In genomic region chr1:220922951-220923350, GRCh38 we compare ENCODE assay signal across 28 cellular contexts. TPM values are rescaled to one million over a fixed set of nuclear protein-coding genes. Genes with fewer than 3 reads are reported as not detected.
DNase-seq lines count a peak whose midpoint lies in the region; ATAC-seq lines count a peak whose summit lies in the region.
"Had no signal": no experiment of that assay in that cellular context is flagged by ENCODE, and none has a peak within 500 bp of the region (broad histone marks: within the 10 kb centered on the region; RNA-seq: fewer than 3 reads in every experiment).

No MANE protein-coding gene starts in this region.

- no peak overlapping the region for H4K5ac ChIP-seq in mesendoderm (ENCODE audit: low read length)

- H3K4me2 ChIP-seq in mesendoderm (ENCODE audit: low read length): no peak overlapping the region
- H3K4me2 ChIP-seq: smooth muscle cell had no signal

- no peak overlapping the region for H2BK15ac ChIP-seq in mesendoderm (replicated peaks; ENCODE audit: low read depth)

- no peaks in the 10 kb centered on the region for H3K27me3 ChIP-seq in mesendoderm (ENCODE audit: insufficient read depth, low read length, poor library complexity)
- H3K27me3 ChIP-seq: left lung, ovary, upper lobe of left lung had no signal

- peak; percentile 33 for DNase-seq in NCI-H1092 (lab: John Stamatoyannopoulos, UW)
- peak; percentile 19 for DNase-seq in NCI-H2029 (lab: John Stamatoyannopoulos, UW)
- peak; percentile 99 for DNase-seq in NCI-H82 (lab: John Stamatoyannopoulos, UW)
- peak; percentile 3 for DNase-seq in mesendoderm
- DNase-seq in activated CD8-positive, alpha-beta memory T cell treated with anti-CD3 and anti-CD28 coated beads for 24 hours: no peak
- DNase-seq in mucosa of gallbladder (ENCODE audit: low spot score): no peak
- DNase-seq: activated CD4-positive, alpha-beta T cell treated with anti-CD3 and anti-CD28 coated beads, Interleukin-2, amount 10 ng/mL, durations not matched to agents 24 days and 14 days; activated CD8-positive, alpha-beta memory T cell treated with anti-CD3 and anti-CD28 coated beads, Interleukin-2, amount 10 ng/mL, durations not matched to agents 7 days and 5 days; activated naive CD4-positive, alpha-beta T cell treated with anti-CD3 and anti-CD28 coated beads, Interleukin-2, amount 50 U/mL, for 16 hours; CD4-positive, alpha-beta T cell; cortex of kidney; DND-41; esophagus squamous epithelium; hypothalamus; left lung; naive thymus-derived CD8-positive, alpha-beta T cell; NCI-H1048; NCI-H226; ovary; stimulated activated CD4-positive, alpha-beta T cell treated with anti-CD3 and anti-CD28 coated beads, Interleukin-2, amount 100 ng/mL, for 24 hours; upper lobe of left lung had no signal

- no peak overlapping the region for H2BK120ac ChIP-seq in mesendoderm (ENCODE audit: low read depth, low read length)

- H2AK5ac ChIP-seq in mesendoderm (ENCODE audit: low read length): no peak overlapping the region

- H3K56ac ChIP-seq in mesendoderm (ENCODE audit: low read length): no peak overlapping the region

- no CpG with 5 or more reads among the region's 5 CpGs for WGBS in mesendoderm (ENCODE audit: extremely low coverage, insufficient coverage, low lambda C conversion rate)

- H2BK5ac ChIP-seq in mesendoderm (ENCODE audit: low read length): no peak overlapping the region

- no peak overlapping the region for H3K27ac ChIP-seq in mesendoderm (ENCODE audit: low read depth, low read length)
- H3K27ac ChIP-seq: esophagus squamous epithelium, HL-60, left lung, ovary, RWPE1, upper lobe of left lung had no signal

- H3K79me2 ChIP-seq in mesendoderm (ENCODE audit: control insufficient read depth, insufficient read depth, low read length): no peaks in the 10 kb centered on the region

- H4K8ac ChIP-seq in mesendoderm (ENCODE audit: low read depth, low read length): no peak overlapping the region

- no peaks in the 10 kb centered on the region for H3K79me1 ChIP-seq in mesendoderm (ENCODE audit: low read length)

- no peak overlapping the region for H3K4ac ChIP-seq in mesendoderm (ENCODE audit: low read depth, low read length)

- ATAC-seq in GM21529 (IDR thresholded peaks at IDR 0.05; ENCODE audit: unreplicated experiment) (no peak), HG02884 (IDR thresholded peaks at IDR 0.05; ENCODE audit: unreplicated experiment) (no peak)
- ATAC-seq: activated CD8-positive, alpha-beta memory T cell treated with anti-CD3 and anti-CD28 coated beads, Interleukin-2, amount 10 ng/mL, durations not matched to agents 7 days and 5 days; HepG2; left lung; naive thymus-derived CD8-positive, alpha-beta T cell had no signal

- no peak overlapping the region for H3K18ac ChIP-seq in mesendoderm (ENCODE audit: low read length)

- no peaks in the 10 kb centered on the region for H3K36me3 ChIP-seq in mesendoderm (ENCODE audit: control insufficient read depth, insufficient read depth, low read length)
- H3K36me3 ChIP-seq: esophagus squamous epithelium, HAP-1, left lung, ovary, upper lobe of left lung had no signal

- no peak overlapping the region for H3K23ac ChIP-seq in mesendoderm (ENCODE audit: low read length)

- H3K4me1 ChIP-seq in mesendoderm (ENCODE audit: control insufficient read depth, low read depth, low read length): no peaks in the 10 kb centered on the region
- H3K4me1 ChIP-seq: esophagus squamous epithelium, HAP-1, left lung, upper lobe of left lung had no signal

- no peak overlapping the region for H3K9ac ChIP-seq in mesendoderm (ENCODE audit: low read length)

- H3K4me3 ChIP-seq in mesendoderm (ENCODE audit: low read length): no peak overlapping the region
- H3K4me3 ChIP-seq: esophagus squamous epithelium, HAP-1, left lung, ovary, smooth muscle cell, upper lobe of left lung had no signal

RNA-seq across cellular contexts. Expression of gene HLX, which starts 43.7 kb away (rescaled TPM):
- polyA plus RNA-seq in mesendoderm (2013, experiment 1 of 2): 0.46 TPM
- polyA plus RNA-seq in mesendoderm (2013, experiment 2 of 2): 0.36 TPM
- 9.8 TPM for total RNA-seq in mucosa of gallbladder
- polyA plus RNA-seq: naive thymus-derived CD8-positive, alpha-beta T cell had no signal

Comparison
In these comparisons a context has a peak if more than half of its experiments do, and no peak if none do; other contexts are left out.
1. DNase-seq: peak in NCI-H1092 (single experiment), NCI-H2029 (single experiment), NCI-H82 (single experiment) and mesendoderm (single experiment); none in activated CD8-positive, alpha-beta memory T cell treated with anti-CD3 and anti-CD28 coated beads for 24 hours (single experiment) and mucosa of gallbladder (single experiment).